8 cellular contexts compared by ENCODE assay signal in genomic region chr5:141650851-141651727, GRCh38. TPM values are rescaled to one million over a fixed set of nuclear protein-coding genes. Genes with fewer than 3 reads are reported as not detected.
DNase-seq lines count a peak whose midpoint lies in the region; ATAC-seq and TF ChIP-seq lines count a peak whose summit lies in the region.

Gene FCHSD1, minus strand, starts transcription at chr5:141651418. Its CDS starts 50 bp downstream, at chr5:141651368.

- no peak for TF ChIP-seq CTCF in lung (IDR thresholded peaks at IDR 0.05; ENCODE audit: control extremely low read depth, extremely low read depth)

- 3% methylated on average over 49 to 50 of the region's 50 CpGs for WGBS in ectodermal cell, 2 experiments
- 5 to 8% methylated on average over 39 to 50 of the region's 50 CpGs for WGBS in lung, 2 donors

- peak; percentile 93 for ATAC-seq in HG02884 (IDR thresholded peaks at IDR 0.05; ENCODE audit: unreplicated experiment)
- ATAC-seq in lung (ENCODE audit: insufficient read depth, low FRiP score), result peak; percentile 99

- H3K9me3 ChIP-seq in ectodermal cell (ENCODE audit: control insufficient read depth, low read length), result no peaks in the 10 kb centered on the region
- no peaks in the 10 kb centered on the region for H3K9me3 ChIP-seq in lung (ENCODE audit: control insufficient read depth in 2 of 2, insufficient read depth in 1 of 2, low read length in 1 of 2)

- H3K27me3 ChIP-seq in ectodermal cell (ENCODE audit: control insufficient read depth, insufficient read depth, low read length, poor library complexity, severe bottlenecking), result peaks cover 16% of the 10 kb centered on the region
- H3K27me3 ChIP-seq in lung (ENCODE audit: control insufficient read depth, insufficient read depth), result no peaks in the 10 kb centered on the region

- H3K4me1 ChIP-seq in ectodermal cell (ENCODE audit: control insufficient read depth, insufficient read depth, low read length) (no peaks in the 10 kb centered on the region), lung (ENCODE audit: control insufficient read depth in 2 of 2, insufficient read depth in 2 of 2, low read length in 2 of 2) (peaks cover 0 to 13% of the 10 kb centered on the region in 2 donors)

- peak; percentile 19 to 38 for DNase-seq in NCI-H524 (lab: John Stamatoyannopoulos, UW)
- DNase-seq in NCI-H524 treated with DMSO at 0.1 percent for 48 hours (lab: John Stamatoyannopoulos, UW), result no peak
- DNase-seq in NCI-H2227 treated with DMSO at 0.1 percent for 48 hours (lab: John Stamatoyannopoulos, UW), result peak; percentile 63
- DNase-seq in activated CD4-positive, alpha-beta T cell treated with anti-CD3 and anti-CD28 coated beads, Interleukin-2, amount 50 U/mL, for 4 hours, result peak; percentile 63 to 64
- DNase-seq in lung (ENCODE audit: low spot score), result peak; percentile 92
- DNase-seq in stimulated activated CD4-positive, alpha-beta T cell treated with anti-CD3 and anti-CD28 coated beads, TNF-alpha, amount 100 ng/mL, for 1 hour (ENCODE audit: low read depth in 3 of 3, low spot score in 1 of 3), result peak; percentile 56 to 69 (median 56)

- H3K36me3 ChIP-seq in ectodermal cell (ENCODE audit: control insufficient read depth, insufficient read depth, low read length), result peaks cover 2% of the 10 kb centered on the region
- peaks cover 4 to 16% of the 10 kb centered on the region in 2 donors for H3K36me3 ChIP-seq in lung (ENCODE audit: control insufficient read depth in 2 of 2, insufficient read depth in 2 of 2, low read length in 2 of 2)

- no peak within 1 kb of the TSS for H3K27ac ChIP-seq in ectodermal cell (ENCODE audit: insufficient read depth, low read depth, low read length, poor library complexity, severe bottlenecking)
- peak within 1 kb of the TSS in 1 of 2 donors; percentile 32 for H3K27ac ChIP-seq in lung (ENCODE audit: low read depth in 1 of 2, low read length in 1 of 2)

- H3K4me3 ChIP-seq in ectodermal cell (ENCODE audit: insufficient read depth, low read depth, low read length), result peak within 1 kb of the TSS; percentile 58
- peak within 1 kb of the TSS; percentile 53 for H3K4me3 ChIP-seq in lung

RNA-seq across cellular contexts. Expression of gene FCHSD1, which starts in this region (rescaled TPM):
- polyA plus RNA-seq in ectodermal cell (2013, experiment 1 of 4), result 22.2 TPM
- 17.7 TPM for polyA plus RNA-seq in ectodermal cell (2013, experiment 2 of 4)
- 15.2 TPM for polyA plus RNA-seq in ectodermal cell (2013, experiment 3 of 4)
- 17.8 TPM for polyA plus RNA-seq in ectodermal cell (2013, experiment 4 of 4)
- total RNA-seq in lung, result 10 to 100 TPM; 20.3 to 23.2 TPM
- 10 to 100 TPM; 12.2 to 15.0 TPM for polyA plus RNA-seq in lung
